ENCODE assay signal across 27 cellular contexts in genomic region chr6:100965069-100965468, GRCh38.
A peak's percentile ranks its signal among the peaks of the same experiment; 100 is the strongest.
DNase-seq lines count a peak whose midpoint lies in the region; ATAC-seq, FAIRE-seq and TF ChIP-seq lines count a peak whose summit lies in the region.
"Had no signal": no experiment of that assay in that cellular context is flagged by ENCODE, and none has a peak within 500 bp of the region (broad histone marks: within the 10 kb centered on the region; RNA-seq: fewer than 3 reads in every experiment).

No MANE protein-coding gene starts in this region.

- H3K4me2 ChIP-seq in HepG2 (ENCODE audit: low read depth, low read length) (no peak overlapping the region), GM23338 (no peak overlapping the region), K562 (ENCODE audit: insufficient read depth, low read length) (no peak overlapping the region)
- H3K4me2 ChIP-seq: BLaER1 had no signal

- H3K9me1 ChIP-seq in K562 (ENCODE audit: control insufficient read depth, insufficient read depth, low read length), result no peaks in the 10 kb centered on the region

- no peaks in the 10 kb centered on the region; the same call in 2 of the 3 replicates for H3K36me3 Mint-ChIP-seq in GM23338 (ENCODE audit: low read depth)
- H3K36me3 Mint-ChIP-seq: CD14-positive monocyte; CD4-positive, alpha-beta memory T cell; CD4-positive, CD25-positive, alpha-beta regulatory T cell had no signal

- no peak overlapping the region for H3K4me3 Mint-ChIP-seq in GM23338
- H3K4me3 Mint-ChIP-seq: CD14-positive monocyte; CD4-positive, alpha-beta memory T cell; CD4-positive, CD25-positive, alpha-beta regulatory T cell; CD8-positive, alpha-beta memory T cell had no signal

- DNase-seq in HepG2 (ENCODE audit: low spot score) (no peak), right lobe of liver (no peak), GM23338 (ENCODE audit: low spot score) (no peak), K562 (ENCODE audit: extremely low read depth in 1 of 4, low spot score in 3 of 4) (no peak), ACHN (no peak)
- DNase-seq: 8988T; BE2C; C1 segment of cervical spinal cord; CD4-positive, alpha-beta memory T cell; CD4-positive, CD25-positive, alpha-beta regulatory T cell; CD8-positive, alpha-beta memory T cell; COR-L47; DMS 273 treated with DMSO at 0.1 percent for 48 hours; DMS153; DMS53; DMS79; DND-41; EL; GDM1 had no signal

- H3K9ac ChIP-seq in HepG2 (ENCODE audit: insufficient read depth, low read depth, low read length), result no peak overlapping the region
- H3K9ac ChIP-seq in K562 (ENCODE audit: insufficient read depth in 1 of 2, low read depth in 2 of 2, low read length in 2 of 2), result no peak overlapping the region
- H3K9ac ChIP-seq: BLaER1 had no signal

- peaks cover 7% of the 10 kb centered on the region; the same call in 2 of the 3 replicates for H3K9me3 Mint-ChIP-seq in GM23338

- H4K20me1 ChIP-seq in HepG2 (ENCODE audit: insufficient read depth, low read length), result no peaks in the 10 kb centered on the region
- no peaks in the 10 kb centered on the region for H4K20me1 ChIP-seq in GM23338 (replicated peaks; ENCODE audit: insufficient read depth)
- no peaks in the 10 kb centered on the region for H4K20me1 ChIP-seq in K562 (replicated peaks; ENCODE audit: control insufficient read depth, insufficient read depth, low read length)
- H4K20me1 ChIP-seq: BLaER1 had no signal

- no peaks in the 10 kb centered on the region for H3F3A ChIP-seq in GM23338 (replicated peaks; ENCODE audit: low read depth)

- H3K4me1 Mint-ChIP-seq in GM23338, result no peaks in the 10 kb centered on the region
- H3K4me1 Mint-ChIP-seq: CD14-positive monocyte; CD4-positive, alpha-beta memory T cell; CD4-positive, CD25-positive, alpha-beta regulatory T cell; CD8-positive, alpha-beta memory T cell had no signal

- no peak for TF ChIP-seq EP300 in HepG2 (IDR thresholded peaks at IDR 0.05; ENCODE audit: low read depth in 2 of 2, low read length in 2 of 2)
- TF ChIP-seq EP300 in HepG2 (CRISPR knock-in tag; IDR thresholded peaks at IDR 0.05; ENCODE audit: borderline replicate concordance), result no peak
- no peak for TF ChIP-seq EP300 in K562 (IDR thresholded peaks at IDR 0.05; ENCODE audit: low read length)

- H3K36me3 ChIP-seq in HepG2 (replicated peaks in 1 of 2; ENCODE audit: control insufficient read depth in 1 of 2, insufficient read depth in 2 of 2, low read length in 2 of 2), result no peaks in the 10 kb centered on the region
- H3K36me3 ChIP-seq in right lobe of liver, result no peaks in the 10 kb centered on the region
- H3K36me3 ChIP-seq in GM23338 (ENCODE audit: insufficient read depth), result no peaks in the 10 kb centered on the region
- H3K36me3 ChIP-seq in K562 (ENCODE audit: control insufficient read depth, insufficient read depth, low read length), result no peaks in the 10 kb centered on the region
- H3K36me3 ChIP-seq: BE2C, BLaER1 had no signal

- H3K27ac ChIP-seq in HepG2 (ENCODE audit: extremely low read length, insufficient read depth, low read length) (no peak overlapping the region), right lobe of liver (no peak overlapping the region), GM23338 (ENCODE audit: low read depth) (no peak overlapping the region), K562 (ENCODE audit: extremely low read depth, low read depth, low read length) (no peak overlapping the region)
- H3K27ac ChIP-seq: BLaER1 had no signal

- ATAC-seq in HepG2, result no peak
- ATAC-seq in right lobe of liver, result no peak
- ATAC-seq in GM23338, result no peak
- ATAC-seq in K562, result no peak
- ATAC-seq in GM18517 (IDR thresholded peaks at IDR 0.05; ENCODE audit: unreplicated experiment), result no peak
- ATAC-seq: GM12878 had no signal

- H3K27me3 Mint-ChIP-seq in GM23338 (ENCODE audit: insufficient read depth, low read depth, poor library complexity), result no peaks in the 10 kb centered on the region
- H3K27me3 Mint-ChIP-seq: CD4-positive, CD25-positive, alpha-beta regulatory T cell had no signal

- H3K79me2 ChIP-seq in HepG2 (ENCODE audit: insufficient read depth, low read length) (no peaks in the 10 kb centered on the region), GM23338 (replicated peaks; ENCODE audit: insufficient read depth) (no peaks in the 10 kb centered on the region), K562 (ENCODE audit: control insufficient read depth, insufficient read depth, low read length) (no peaks in the 10 kb centered on the region)

- TF ChIP-seq POLR2A in HepG2 (IDR thresholded peaks at IDR 0.05; ENCODE audit: insufficient read depth in 1 of 2, low read depth in 2 of 2, low read length in 2 of 2) (no peak), right lobe of liver (IDR thresholded peaks at IDR 0.05) (no peak), K562 (conservative IDR thresholded peaks at IDR 0.05) (no peak)

- H3K27me3 ChIP-seq in HepG2 (ENCODE audit: control insufficient read depth in 1 of 2, insufficient read depth in 2 of 2, low read length in 2 of 2), result no peaks in the 10 kb centered on the region; a peak in 1 of 5 replicates
- no peaks in the 10 kb centered on the region for H3K27me3 ChIP-seq in right lobe of liver
- H3K27me3 ChIP-seq in GM23338 (ENCODE audit: insufficient read depth), result no peaks in the 10 kb centered on the region
- no peaks in the 10 kb centered on the region for H3K27me3 ChIP-seq in K562 (ENCODE audit: control insufficient read depth in 2 of 2, insufficient read depth in 2 of 2, low read length in 2 of 2)
- H3K27me3 ChIP-seq: BE2C, BLaER1 had no signal

- H3K4me3 ChIP-seq in HepG2 (replicated peaks in 1 of 3; ENCODE audit: insufficient read depth in 1 of 3, low read depth in 2 of 3, low read length in 3 of 3) (no peak overlapping the region), right lobe of liver (no peak overlapping the region), GM23338 (no peak overlapping the region), K562 (no peak overlapping the region)
- H3K4me3 ChIP-seq: BLaER1, GM12878 had no signal

- in situ Hi-C loops in HepG2 (cut with HindIII; ENCODE audit: extremely low pct_ligation_motif_present, low pct_unique_long_range_greater_than_20kb) (no loop called here), K562 (cut with MboI) (no loop called here), ACHN (cut with HindIII; ENCODE audit: low pct_ligation_motif_present, low pct_unique_long_range_greater_than_20kb, low sequenced_read_pairs) (no loop called here)

- H3K9me3 ChIP-seq in HepG2 (ENCODE audit: low read length) (no peaks in the 10 kb centered on the region), right lobe of liver (no peaks in the 10 kb centered on the region), K562 (replicated peaks; ENCODE audit: control insufficient read depth, insufficient read depth, low read depth, low read length) (no peaks in the 10 kb centered on the region)
- H3K9me3 ChIP-seq: BE2C had no signal

- H3K4me1 ChIP-seq in HepG2 (ENCODE audit: insufficient read depth, low read length), result no peaks in the 10 kb centered on the region
- no peaks in the 10 kb centered on the region for H3K4me1 ChIP-seq in right lobe of liver
- H3K4me1 ChIP-seq in GM23338 (ENCODE audit: insufficient read depth), result no peaks in the 10 kb centered on the region
- no peaks in the 10 kb centered on the region for H3K4me1 ChIP-seq in K562 (replicated peaks in 1 of 2; ENCODE audit: control insufficient read depth in 2 of 2, insufficient read depth in 2 of 2, low read length in 2 of 2)
- H3K4me1 ChIP-seq: BE2C, BLaER1 had no signal

- POLR2A ChIA-PET in HepG2 (lab: Yijun Ruan, JAX) (no interaction called here), K562 (lab: Yijun Ruan, JAX) (no interaction called here)

- intact Hi-C loops in HepG2 (cut with micrococcal nuclease; ENCODE audit: unreplicated experiment) (no loop called here), right lobe of liver (cut with DNase I) (no loop called here), K562 (cut with micrococcal nuclease) (no loop called here)

- no peak overlapping the region for H3K27ac Mint-ChIP-seq in GM23338
- H3K27ac Mint-ChIP-seq: CD14-positive monocyte; CD4-positive, alpha-beta memory T cell; CD4-positive, CD25-positive, alpha-beta regulatory T cell; CD8-positive, alpha-beta memory T cell had no signal

- BruUV-seq in HepG2 (replicated peaks; lab: Mats Ljungman, UMichigan) (no TSS peak), K562 (replicated peaks; lab: Mats Ljungman, UMichigan) (no TSS peak)

- TF ChIP-seq RAD21 in HepG2 (CRISPR knock-in tag; IDR thresholded peaks at IDR 0.05) (no peak), K562 (CRISPR knock-in tag; conservative IDR thresholded peaks at IDR 0.05 in 1 of 2, IDR thresholded peaks at IDR 0.05 in 1 of 2) (no peak)

- no peak for TF ChIP-seq CTCF in HepG2 (CRISPR knock-in tag; IDR thresholded peaks at IDR 0.05)
- TF ChIP-seq CTCF in right lobe of liver (IDR thresholded peaks at IDR 0.05), result no peak
- no peak for TF ChIP-seq CTCF in GM23338 (conservative IDR thresholded peaks at IDR 0.05; ENCODE audit: low read depth in 2 of 2)
- TF ChIP-seq CTCF in K562 (IDR thresholded peaks at IDR 0.05 in 2 of 3, conservative IDR thresholded peaks at IDR 0.05 in 1 of 3; ENCODE audit: insufficient read depth in 2 of 3, low read depth in 1 of 3, low read length in 3 of 3), result no peak

- CTCF ChIA-PET in HepG2 (lab: Yijun Ruan, JAX; ENCODE audit: low intra/inter-chr PET ratio, low total read pairs) (no interaction called here), K562 (lab: Yijun Ruan, JAX; ENCODE audit: low intra/inter-chr PET ratio) (no interaction called here)

- H3K9me2 ChIP-seq in GM23338 (ENCODE audit: insufficient read depth), result peaks cover 10% of the 10 kb centered on the region

- FAIRE-seq in HepG2 (lab: Jason Lieb, UNC) (no peak), K562 (lab: Jason Lieb, UNC) (no peak)
- FAIRE-seq: A204.1, GM12878, GM12892, GM18507, GM19239 had no signal

- H2AFZ ChIP-seq in HepG2 (ENCODE audit: low read length) (no peak overlapping the region), GM23338 (peak overlapping the region; percentile 15; the same call in 1 of the 2 replicates), K562 (ENCODE audit: low read depth, low read length) (no peak overlapping the region)

TF ChIP-seq in HepG2, 621 proteins besides CTCF, POLR2A, EP300 and RAD21 (continues in another document):
- TF ChIP-seq MAFK (conservative IDR thresholded peaks at IDR 0.05 in 1 of 2, IDR thresholded peaks at IDR 0.05 in 1 of 2; ENCODE audit: low read length in 2 of 2) (peak; percentile 46 to 69), EEA1 (CRISPR knock-in tag; IDR thresholded peaks at IDR 0.05; ENCODE audit: borderline replicate concordance) (no peak), RBFOX2 (IDR thresholded peaks at IDR 0.05; ENCODE audit: low read depth, low read length) (no peak)

TF ChIP-seq in GM23338, 12 proteins besides CTCF, POLR2A, EP300 and RAD21 (continues in another document):
- no peak for TF ChIP-seq ZNF114 (CRISPR knock-in tag; IDR thresholded peaks at IDR 0.05)
- TF ChIP-seq JUNB (IDR thresholded peaks at IDR 0.05; ENCODE audit: unreplicated experiment), result no peak
- TF ChIP-seq STAT1 (IDR thresholded peaks at IDR 0.05; ENCODE audit: unreplicated experiment), result no peak
- TF ChIP-seq POLR2AphosphoS5 (IDR thresholded peaks at IDR 0.05; ENCODE audit: low read depth), result no peak

Comparison
In these comparisons a context has a peak if more than half of its experiments do, and no peak if none do; other contexts are left out.
1. Of the 241 proteins assayed by ChIP-seq in both HepG2 and K562: peak only in HepG2: MAFF and MAFK; only in K562: MAFG; in both: none; in neither: 238.